ENCODE assay signal across 29 cellular contexts in genomic region chr4:62661821-62662220, GRCh38.
"Had no signal": no experiment of that assay in that cellular context is flagged by ENCODE, and none has a peak within 500 bp of the region (broad histone marks: within the 10 kb centered on the region; RNA-seq: fewer than 3 reads in every experiment).

No MANE protein-coding gene starts in this region.

- ATAC-seq: naive thymus-derived CD8-positive, alpha-beta T cell; pancreas; right cardiac atrium; sciatic nerve; stimulated activated naive B cell treated with anti-CD40 and anti-IgM and Interleukin-4, amounts not matched to agents 10 μg/mL and 1 μg/mL and 100 μg/mL, for 72 hours; stimulated activated naive CD8-positive, alpha-beta T cell treated with anti-CD3 and anti-CD28 coated beads, Interleukin-15, Interleukin-2, amounts not matched to agents 100 U/mL and 50 U/mL, for 24 hours had no signal

- H3K27me3 ChIP-seq: pancreas, stomach, testis, thyroid gland, transverse colon, upper lobe of left lung, vagina had no signal

- H3K4me3 ChIP-seq: left ventricle myocardium inferior, lung, pancreas, prostate gland, skin epidermis, stomach, testis, thyroid gland, transverse colon, upper lobe of left lung, vagina had no signal

- H3K36me3 Mint-ChIP-seq: immature natural killer cell; naive thymus-derived CD8-positive, alpha-beta T cell; stimulated activated naive B cell treated with anti-CD40 and anti-IgM and Interleukin-4, amounts not matched to agents 10 μg/mL and 1 μg/mL and 100 μg/mL, for 72 hours had no signal

- H3K4me1 Mint-ChIP-seq: immature natural killer cell; naive thymus-derived CD8-positive, alpha-beta T cell; nephron; neural crest cell; stimulated activated naive B cell treated with anti-CD40 and anti-IgM and Interleukin-4, amounts not matched to agents 10 μg/mL and 1 μg/mL and 100 μg/mL, for 72 hours had no signal

- H3K36me3 ChIP-seq: left ventricle myocardium inferior, pancreas, prostate gland, stomach, thyroid gland, transverse colon, upper lobe of left lung, vagina had no signal

- H3K27ac Mint-ChIP-seq: immature natural killer cell; naive thymus-derived CD8-positive, alpha-beta T cell; nephron; stimulated activated naive B cell treated with anti-CD40 and anti-IgM and Interleukin-4, amounts not matched to agents 10 μg/mL and 1 μg/mL and 100 μg/mL, for 72 hours had no signal

- H3K27me3 Mint-ChIP-seq: naive thymus-derived CD8-positive, alpha-beta T cell; stimulated activated naive B cell treated with anti-CD40 and anti-IgM and Interleukin-4, amounts not matched to agents 10 μg/mL and 1 μg/mL and 100 μg/mL, for 72 hours had no signal

- DNase-seq: hypothalamus; immature natural killer cell; islet precursor cell; left ventricle myocardium inferior; midbrain; naive thymus-derived CD8-positive, alpha-beta T cell; nucleus accumbens; pancreas; posterior cingulate gyrus; retina; right cardiac atrium; stimulated activated CD4-positive, alpha-beta T cell treated with anti-CD3 and anti-CD28 coated beads, Interleukin-12 subunit alpha, Interleukin-12 subunit beta, amount 100 ng/mL, for 4 hours; stimulated activated CD4-positive, alpha-beta T cell treated with anti-CD3 and anti-CD28 coated beads, Interleukin-15, amount 100 ng/mL, for 24 hours; stimulated activated CD4-positive, alpha-beta T cell treated with anti-CD3 and anti-CD28 coated beads, Interleukin-2, amount 100 ng/mL, for 24 hours; stimulated activated CD4-positive, alpha-beta T cell treated with anti-CD3 and anti-CD28 coated beads, Interleukin-4, amount 100 ng/mL, for 1 hour; stimulated activated naive B cell treated with anti-CD40 and anti-IgM and Interleukin-4, amounts not matched to agents 10 μg/mL and 1 μg/mL and 100 μg/mL, for 72 hours; stimulated activated naive CD8-positive, alpha-beta T cell treated with anti-CD3 and anti-CD28 coated beads, Interleukin-15, Interleukin-2, amounts not matched to agents 100 U/mL and 50 U/mL, for 24 hours; stomach; testis; thyroid gland; transverse colon; upper lobe of left lung had no signal

- H3K4me1 ChIP-seq: pancreas, prostate gland, stomach, testis, thyroid gland, transverse colon, upper lobe of left lung, vagina had no signal

- H3K4me3 Mint-ChIP-seq: immature natural killer cell; naive thymus-derived CD8-positive, alpha-beta T cell; nephron; neural crest cell; stimulated activated naive B cell treated with anti-CD40 and anti-IgM and Interleukin-4, amounts not matched to agents 10 μg/mL and 1 μg/mL and 100 μg/mL, for 72 hours had no signal

- H3K27ac ChIP-seq: left ventricle myocardium inferior, pancreas, prostate gland, skin epidermis, stomach, testis, thyroid gland, transverse colon, upper lobe of left lung, vagina had no signal

- H3K9me3 ChIP-seq: pancreas, prostate gland, testis, thyroid gland, transverse colon, upper lobe of left lung, vagina had no signal
